ENCODE assay signal across 1 cellular context in genomic region chr3:186826316-186826977, GRCh38.
TF ChIP-seq lines count a peak whose summit lies in the region.

No MANE protein-coding gene starts in this region.

TF ChIP-seq in HepG2, 621 proteins besides CTCF, POLR2A, EP300 and RAD21 (continued from another document):
- TF ChIP-seq PRMT3 (CRISPR knock-in tag; IDR thresholded peaks at IDR 0.05; ENCODE audit: borderline replicate concordance, low read depth) (no peak), REL (CRISPR knock-in tag; conservative IDR thresholded peaks at IDR 0.05) (no peak), FUBP1 (CRISPR knock-in tag; IDR thresholded peaks at IDR 0.05; ENCODE audit: borderline replicate concordance) (no peak), FOXP4 (CRISPR knock-in tag; IDR thresholded peaks at IDR 0.05) (no peak), PPARG (CRISPR knock-in tag; conservative IDR thresholded peaks at IDR 0.05) (no peak), CC2D1A (CRISPR knock-in tag; IDR thresholded peaks at IDR 0.05) (no peak), MED8 (CRISPR knock-in tag; IDR thresholded peaks at IDR 0.05; ENCODE audit: insufficient replicate concordance) (no peak), ZBTB7A (CRISPR knock-in tag; IDR thresholded peaks at IDR 0.05) (no peak), SP1 (IDR thresholded peaks at IDR 0.05) (no peak), SP1 (CRISPR knock-in tag; IDR thresholded peaks at IDR 0.05) (no peak), TGIF2 (CRISPR knock-in tag; IDR thresholded peaks at IDR 0.05) (0 out of 2 replicates have a peak, but pooled peaks have one; percentile 29), CHD2 (IDR thresholded peaks at IDR 0.05; ENCODE audit: low read depth, low read length) (no peak), HDAC1 (CRISPR knock-in tag; IDR thresholded peaks at IDR 0.05) (no peak), U2AF1 (optimal IDR thresholded peaks at IDR 0.05; ENCODE audit: low read depth, low read length) (no peak), RFXANK (CRISPR knock-in tag; IDR thresholded peaks at IDR 0.05) (no peak), ZBTB42 (CRISPR knock-in tag; IDR thresholded peaks at IDR 0.05) (no peak), REXO4 (CRISPR knock-in tag; IDR thresholded peaks at IDR 0.05; ENCODE audit: borderline replicate concordance) (no peak), ZBTB1 (CRISPR knock-in tag; IDR thresholded peaks at IDR 0.05; ENCODE audit: borderline replicate concordance) (no peak), IKZF4 (CRISPR knock-in tag; IDR thresholded peaks at IDR 0.05; ENCODE audit: borderline replicate concordance, low read depth, not compliant biosample characterization) (peak; percentile 2), ZC3H4 (CRISPR knock-in tag; IDR thresholded peaks at IDR 0.05; ENCODE audit: borderline replicate concordance) (no peak), AHDC1 (CRISPR knock-in tag; IDR thresholded peaks at IDR 0.05; ENCODE audit: borderline replicate concordance) (no peak)
- TF ChIP-seq, protein P1, sequence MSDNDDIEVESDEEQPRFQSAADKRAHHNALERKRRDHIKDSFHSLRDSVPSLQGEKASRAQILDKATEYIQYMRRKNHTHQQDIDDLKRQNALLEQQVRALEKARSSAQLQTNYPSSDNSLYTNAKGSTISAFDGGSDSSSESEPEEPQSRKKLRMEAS (IDR thresholded peaks at IDR 0.05), result peak; percentile 26
